In genomic region chr12:40212566-40212965, GRCh38 we compare ENCODE assay signal across 24 cellular contexts.
"Had no signal": no experiment of that assay in that cellular context is flagged by ENCODE, and none has a peak within 500 bp of the region (broad histone marks: within the 10 kb centered on the region; RNA-seq: fewer than 3 reads in every experiment).

No MANE protein-coding gene starts in this region.

- H3K4me3 Mint-ChIP-seq: immature natural killer cell, mesothelial cell of epicardium, naive B cell had no signal

- H3K4me1 Mint-ChIP-seq: immature natural killer cell had no signal

- H3K27me3 ChIP-seq: dorsolateral prefrontal cortex, esophagus muscularis mucosa, foreskin keratinocyte, gastroesophageal sphincter, heart left ventricle, hepatocyte, left lung had no signal

- H2AFZ ChIP-seq: hepatocyte had no signal

- H3K9me3 ChIP-seq: esophagus muscularis mucosa, lower lobe of right lung had no signal

- FAIRE-seq: colon, endothelial cell of umbilical vein, frontal cortex, keratinocyte had no signal

- H3K27ac ChIP-seq: coronary artery, dorsolateral prefrontal cortex, esophagus muscularis mucosa, foreskin keratinocyte, gastroesophageal sphincter, heart left ventricle, hepatocyte, left lung, lower lobe of right lung had no signal

- H3K79me2 ChIP-seq: hepatocyte had no signal

- H3K27ac Mint-ChIP-seq: immature natural killer cell, mesothelial cell of epicardium, naive B cell had no signal

- H3K27me3 Mint-ChIP-seq: naive B cell had no signal

- H3K4me1 ChIP-seq: esophagus muscularis mucosa had no signal

- H3K36me3 Mint-ChIP-seq: immature natural killer cell had no signal

- H3K36me3 ChIP-seq: esophagus muscularis mucosa, gastroesophageal sphincter, heart left ventricle, left lung, lower lobe of right lung had no signal

- H3K4me3 ChIP-seq: coronary artery, dorsolateral prefrontal cortex, esophagus muscularis mucosa, gastroesophageal sphincter, heart left ventricle, hepatocyte, left lung, lower lobe of right lung, mucosa of descending colon had no signal

- DNase-seq: dermis blood vessel endothelial cell; dorsolateral prefrontal cortex; effector CD4-positive, alpha-beta T cell; effector memory CD4-positive, alpha-beta T cell; foreskin keratinocyte; heart left ventricle; hypothalamus; immature natural killer cell; left cardiac atrium; left lung; left ventricle myocardium superior; lower lobe of right lung; mesenchymal stem cell; mucosa of descending colon; naive B cell had no signal

- H3K4me2 ChIP-seq: hepatocyte had no signal
